ENCODE assay signal across 34 cellular contexts in genomic region chr12:38367506-38367905, GRCh38.
"Had no signal": no experiment of that assay in that cellular context is flagged by ENCODE, and none has a peak within 500 bp of the region (broad histone marks: within the 10 kb centered on the region; RNA-seq: fewer than 3 reads in every experiment).

No MANE protein-coding gene starts in this region.

- H3K9me3 ChIP-seq: MG63 had no signal

- H3K27me3 ChIP-seq: MG63 had no signal

- H3K36me3 ChIP-seq: MG63 had no signal

- DNase-seq: Karpas-422, Kasumi-1, MG63, MM.1S, MV-4-11, NCI-H1048, NCI-H1092, NCI-H1092 treated with DMSO at 0.1 percent for 48 hours, NCI-H1105, NCI-H1105 treated with DMSO at 0.1 percent for 48 hours, NCI-H1417, NCI-H1417 treated with DMSO at 0.1 percent for 48 hours, NCI-H1436, NCI-H1436 treated with DMSO at 0.1 percent for 48 hours, NCI-H146, NCI-H1694, NCI-H1694 treated with DMSO at 0.1 percent for 48 hours, NCI-H187, NCI-H187 treated with DMSO at 0.1 percent for 48 hours, NCI-H1930, NCI-H2029, NCI-H2029 treated with DMSO at 0.1 percent for 48 hours, NCI-H2081, NCI-H2081 treated with DMSO at 0.1 percent for 48 hours, NCI-H2107, NCI-H2171, NCI-H2171 treated with DMSO at 0.1 percent for 48 hours, NCI-H2227 treated with DMSO at 0.1 percent for 48 hours, NCI-H226, NCI-H345, NCI-H446, NCI-H446 treated with DMSO at 0.1 percent for 48 hours, NCI-H510A had no signal

- H3K9ac ChIP-seq: KMS-11 had no signal

- H3K4me3 ChIP-seq: MG63 had no signal

- H3K4me2 ChIP-seq: KMS-11 had no signal

- H3K27ac ChIP-seq: KMS-11 had no signal
